In genomic region chr12:124004233-124004875, GRCh38 we compare ENCODE assay signal across 18 cellular contexts. TPM values are rescaled to one million over a fixed set of nuclear protein-coding genes. Genes with fewer than 3 reads are reported as not detected.
DNase-seq lines count a peak whose midpoint lies in the region; ATAC-seq and TF ChIP-seq lines count a peak whose summit lies in the region.
"Had no signal": no experiment of that assay in that cellular context is flagged by ENCODE, and none has a peak within 500 bp of the region (broad histone marks: within the 10 kb centered on the region; RNA-seq: fewer than 3 reads in every experiment).

No MANE protein-coding gene starts in this region.

- no peak for TF ChIP-seq CTCF in parathyroid adenoma (IDR thresholded peaks at IDR 0.05)
- no peak for TF ChIP-seq CTCF in CD8-positive, alpha-beta T cell (IDR thresholded peaks at IDR 0.05)

- H3K4me1 ChIP-seq in parathyroid adenoma: peaks cover 68% of the 10 kb centered on the region
- peaks cover 24% of the 10 kb centered on the region for H3K4me1 ChIP-seq in CD8-positive, alpha-beta T cell (ENCODE audit: insufficient read depth, low read length)
- H3K4me1 ChIP-seq: A549 had no signal

- H3K36me3 Mint-ChIP-seq in CD8-positive, alpha-beta T cell: peaks cover 16% of the 10 kb centered on the region

- no peak overlapping the region for H3K4me3 ChIP-seq in parathyroid adenoma (ENCODE audit: low read depth, low read length)
- H3K4me3 ChIP-seq in CD8-positive, alpha-beta T cell (ENCODE audit: low read depth, low read length): no peak overlapping the region
- H3K4me3 ChIP-seq: A549, BLaER1 had no signal

- peak; percentile 46 for DNase-seq in G401 (ENCODE audit: low spot score)
- peak; percentile 65 for DNase-seq in NCI-H82 treated with DMSO at 0.1 percent for 48 hours (lab: John Stamatoyannopoulos, UW; ENCODE audit: unreplicated experiment)
- peak; percentile 92 for DNase-seq in fibroblast of gingiva (ENCODE audit: low read depth)
- no peak for DNase-seq in HUDEP-2 (lab: John Stamatoyannopoulos, UW; ENCODE audit: unreplicated experiment in 76 of 76)
- no peak for DNase-seq in CD8-positive, alpha-beta T cell
- DNase-seq: CD8-positive, alpha-beta memory T cell; H9; NCI-H1105; NCI-H2081 treated with DMSO at 0.1 percent for 48 hours; NCI-H748 treated with DMSO at 0.1 percent for 48 hours; OCI-M1; SHP77 had no signal

- POLR2A ChIA-PET in CD8-positive, alpha-beta T cell (lab: Charles Lee): interaction anchor here (0.9 kb wide), 1 partner anchor 18 kb away, joined by 3 read pairs; no protein-coding TSS in a partner anchor

- peaks cover 19% of the 10 kb centered on the region for H3K79me2 ChIP-seq in parathyroid adenoma

- H3K9me3 ChIP-seq in parathyroid adenoma (ENCODE audit: control insufficient read depth, low read length): no peaks in the 10 kb centered on the region
- no peaks in the 10 kb centered on the region for H3K9me3 ChIP-seq in CD8-positive, alpha-beta T cell (ENCODE audit: low read length)
- H3K9me3 ChIP-seq: A549, BLaER1 had no signal

- intact Hi-C loops in CD8-positive, alpha-beta T cell (cut with DNase I, micrococcal nuclease): no loop called here

- CTCF ChIA-PET in CD8-positive, alpha-beta T cell (lab: Charles Lee): interaction anchor here (0.8 to 1.5 kb wide), 4 partner anchors 18 to 767 kb away, joined by 3 read pairs; no protein-coding TSS in a partner anchor

- H3K9ac ChIP-seq in parathyroid adenoma: no peak overlapping the region
- H3K9ac ChIP-seq: BLaER1 had no signal

- H3K36me3 ChIP-seq in parathyroid adenoma (ENCODE audit: control insufficient read depth, insufficient read depth, low read length): no peaks in the 10 kb centered on the region
- no peaks in the 10 kb centered on the region for H3K36me3 ChIP-seq in CD8-positive, alpha-beta T cell (ENCODE audit: insufficient read depth, low read length)

- peak overlapping the region; percentile 70 for H3K27ac ChIP-seq in parathyroid adenoma
- no peak overlapping the region for H3K27ac ChIP-seq in CD8-positive, alpha-beta T cell (ENCODE audit: low read depth, low read length)
- H3K27ac ChIP-seq: A549, BLaER1 had no signal

- no peaks in the 10 kb centered on the region for H3K27me3 Mint-ChIP-seq in CD8-positive, alpha-beta T cell (ENCODE audit: low read depth)
- H3K27me3 Mint-ChIP-seq: CD8-positive, alpha-beta memory T cell had no signal

- no peaks in the 10 kb centered on the region for H3K27me3 ChIP-seq in parathyroid adenoma (ENCODE audit: control insufficient read depth, insufficient read depth, low read length)
- no peaks in the 10 kb centered on the region for H3K27me3 ChIP-seq in CD8-positive, alpha-beta T cell (ENCODE audit: insufficient read depth, low read length)
- H3K27me3 ChIP-seq: BLaER1 had no signal

- peaks cover 32% of the 10 kb centered on the region for H3K4me1 Mint-ChIP-seq in CD8-positive, alpha-beta T cell (ENCODE audit: low read depth)

- H3K27ac Mint-ChIP-seq in CD8-positive, alpha-beta T cell: no peak overlapping the region
- H3K27ac Mint-ChIP-seq: H9 had no signal

- H3K4me3 Mint-ChIP-seq in CD8-positive, alpha-beta T cell: no peak overlapping the region
- H3K4me3 Mint-ChIP-seq: CD8-positive, alpha-beta memory T cell; H9 had no signal

- no peak overlapping the region for H2AFZ ChIP-seq in parathyroid adenoma

- H3K9me3 Mint-ChIP-seq in CD8-positive, alpha-beta T cell: no peaks in the 10 kb centered on the region
- H3K9me3 Mint-ChIP-seq: CD8-positive, alpha-beta memory T cell; H9 had no signal

- peak overlapping the region; percentile 39 for H3K4me2 ChIP-seq in parathyroid adenoma (ENCODE audit: low read length)
- H3K4me2 ChIP-seq: A549, BLaER1 had no signal

- in situ Hi-C loops in G401 (cut with HindIII; ENCODE audit: low sequenced_read_pairs): no loop called here

- ATAC-seq in CD8-positive, alpha-beta T cell: no peak
- ATAC-seq in GM18907 (IDR thresholded peaks at IDR 0.05; ENCODE audit: unreplicated experiment) (no peak), HG02610 (IDR thresholded peaks at IDR 0.05; ENCODE audit: unreplicated experiment) (no peak)
- ATAC-seq: A549, SK-N-SH treated with all-trans-retinoic acid at 6 μM for 48 hours had no signal

RNA-seq across cellular contexts. Expression of gene ZNF664, which starts 31.3 kb away (rescaled TPM):
- 58.3 and 59.4 TPM in 2 replicates for total RNA-seq in G401 (2014; rRNA removed; shearing (Covaris generic))
- total RNA-seq in CD8-positive, alpha-beta T cell: 10 to 100 TPM; 14.2 to 17.9 TPM

RNA-seq across cellular contexts. Expression of gene CCDC92, which starts 31.7 kb away (rescaled TPM):
- 2.8 and 10.8 TPM in 2 replicates for total RNA-seq in G401 (2014; rRNA removed; shearing (Covaris generic))
- 1 to 10 TPM; 6.9 to 8.1 TPM for total RNA-seq in CD8-positive, alpha-beta T cell

Comparison
In these comparisons a context has a peak if more than half of its experiments do, and no peak if none do; other contexts are left out.
1. DNase-seq: peak in G401 (single experiment), NCI-H82 treated with DMSO at 0.1 percent for 48 hours (single experiment) and fibroblast of gingiva (single experiment); none in HUDEP-2 (0 of 76) and CD8-positive, alpha-beta T cell (0 of 7).